In the genomic region with DNA sequence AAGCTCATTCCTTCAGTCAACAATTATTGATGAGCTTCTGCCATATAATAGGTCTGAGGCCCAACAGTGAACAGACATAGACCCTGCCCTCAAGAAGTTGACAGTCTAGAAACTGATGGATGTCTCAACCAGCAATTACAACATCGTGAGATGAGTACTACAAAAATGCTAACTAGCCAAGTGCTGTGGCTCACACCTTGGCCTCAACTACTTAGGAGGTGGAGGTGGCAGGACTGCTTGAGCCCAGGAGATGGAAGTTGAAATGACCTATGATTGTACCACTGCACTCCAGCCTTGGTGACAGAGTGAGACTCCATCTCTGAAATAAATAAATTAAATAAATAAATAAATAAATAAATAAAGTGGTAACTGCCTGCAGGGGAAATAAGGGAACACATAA, we compare ENCODE assay signal across 26 cellular contexts.
"Had no signal": no experiment of that assay in that cellular context is flagged by ENCODE, and none has a peak within 500 bp of the region (broad histone marks: within the 10 kb centered on the region; RNA-seq: fewer than 3 reads in every experiment).

No MANE protein-coding gene starts in this region.

- H3K9me3 ChIP-seq: adrenal gland, body of pancreas, breast epithelium had no signal

- H3K9me3 Mint-ChIP-seq: activated B cell treated with CpG ODN at 0.5 μM for 24 hours; activated CD4-positive, alpha-beta memory T cell treated with anti-CD3 and anti-CD28 coated beads for 36 hours; activated naive CD4-positive, alpha-beta T cell treated with anti-CD3 and anti-CD28 coated beads, Interleukin-2, amount 50 U/mL, for 72 hours; activated T-cell treated with anti-CD3 and anti-CD28 coated beads, Interleukin-2, amount 50 U/mL, for 72 hours; activated T-helper 17 cell treated with anti-CD3 and anti-CD28 coated beads, Interleukin-2, amount 50 U/mL, for 72 hours; T-helper 2 cell treated with Interferon-gamma antibody and Interleukin-4, amounts not matched to agents 5 μg/mL and 100 μg/mL, for 36 hours had no signal

- H3K36me3 Mint-ChIP-seq: activated CD4-positive, alpha-beta memory T cell treated with anti-CD3 and anti-CD28 coated beads for 36 hours; activated naive CD4-positive, alpha-beta T cell treated with anti-CD3 and anti-CD28 coated beads, Interleukin-2, amount 50 U/mL, for 72 hours had no signal

- H3K27me3 ChIP-seq: adrenal gland, body of pancreas, breast epithelium had no signal

- DNase-seq: activated B cell treated with CpG ODN at 0.5 μM for 24 hours; activated CD4-positive, alpha-beta memory T cell treated with anti-CD3 and anti-CD28 coated beads for 36 hours; activated CD4-positive, alpha-beta T cell treated with anti-CD3 and anti-CD28 coated beads for 4 hours; activated CD4-positive, alpha-beta T cell treated with anti-CD3 and anti-CD28 coated beads, Interleukin-2, amount 50 U/mL, for 1 hour; activated CD4-positive, CD25-positive, alpha-beta regulatory T cell treated with anti-CD3 and anti-CD28 coated beads, Interleukin-2, amount 50 U/mL, for 72 hours; activated effector memory CD4-positive, alpha-beta T cell treated with anti-CD3 and anti-CD28 coated beads, Interleukin-2, amount 50 U/mL, for 16 hours; activated naive CD4-positive, alpha-beta T cell; activated T-cell treated with anti-CD3 and anti-CD28 coated beads, Interleukin-2, amount 50 U/mL, for 1 hour; activated T-cell treated with anti-CD3 and anti-CD28 coated beads, Interleukin-2, amount 50 U/mL, for 72 hours; body of pancreas; NCI-H1048; NCI-H1105 treated with DMSO at 0.1 percent for 48 hours; NCI-H1436; NCI-H1694 treated with DMSO at 0.1 percent for 48 hours; NCI-H2029; NCI-H345; NCI-H524 treated with DMSO at 0.1 percent for 48 hours; PC-9; Right ventricle myocardium superior; SW 1271 had no signal

- H3K4me3 Mint-ChIP-seq: activated B cell treated with CpG ODN at 0.5 μM for 24 hours; activated CD4-positive, alpha-beta memory T cell treated with anti-CD3 and anti-CD28 coated beads for 36 hours; activated T-cell treated with anti-CD3 and anti-CD28 coated beads, Interleukin-2, amount 50 U/mL, for 72 hours; activated T-helper 17 cell treated with anti-CD3 and anti-CD28 coated beads, Interleukin-2, amount 50 U/mL, for 72 hours; T-helper 2 cell treated with Interferon-gamma antibody and Interleukin-4, amounts not matched to agents 5 μg/mL and 100 μg/mL, for 36 hours had no signal

- H3K27me3 Mint-ChIP-seq: activated B cell treated with CpG ODN at 0.5 μM for 24 hours; activated CD4-positive, alpha-beta memory T cell treated with anti-CD3 and anti-CD28 coated beads for 36 hours; activated T-helper 17 cell treated with anti-CD3 and anti-CD28 coated beads, Interleukin-2, amount 50 U/mL, for 72 hours had no signal

- H3K36me3 ChIP-seq: adrenal gland, breast epithelium had no signal

- ATAC-seq: activated T-cell treated with anti-CD3 and anti-CD28 coated beads, Interleukin-2, amount 50 U/mL, for 72 hours; activated T-helper 17 cell treated with anti-CD3 and anti-CD28 coated beads, Interleukin-2, amount 50 U/mL, for 72 hours; body of pancreas; K562 had no signal

- H3K27ac Mint-ChIP-seq: activated B cell treated with CpG ODN at 0.5 μM for 24 hours; activated CD4-positive, alpha-beta memory T cell treated with anti-CD3 and anti-CD28 coated beads for 36 hours; activated naive CD4-positive, alpha-beta T cell treated with anti-CD3 and anti-CD28 coated beads, Interleukin-2, amount 50 U/mL, for 72 hours; activated T-cell treated with anti-CD3 and anti-CD28 coated beads, Interleukin-2, amount 50 U/mL, for 72 hours; activated T-helper 17 cell treated with anti-CD3 and anti-CD28 coated beads, Interleukin-2, amount 50 U/mL, for 72 hours; T-helper 2 cell treated with Interferon-gamma antibody and Interleukin-4, amounts not matched to agents 5 μg/mL and 100 μg/mL, for 36 hours had no signal

- H3K4me3 ChIP-seq: adrenal gland, body of pancreas, breast epithelium, K562, PC-9 had no signal

- H3K27ac ChIP-seq: adrenal gland, body of pancreas, breast epithelium, PC-9 had no signal
